ENCODE assay signal across 8 cellular contexts in the genomic region with DNA sequence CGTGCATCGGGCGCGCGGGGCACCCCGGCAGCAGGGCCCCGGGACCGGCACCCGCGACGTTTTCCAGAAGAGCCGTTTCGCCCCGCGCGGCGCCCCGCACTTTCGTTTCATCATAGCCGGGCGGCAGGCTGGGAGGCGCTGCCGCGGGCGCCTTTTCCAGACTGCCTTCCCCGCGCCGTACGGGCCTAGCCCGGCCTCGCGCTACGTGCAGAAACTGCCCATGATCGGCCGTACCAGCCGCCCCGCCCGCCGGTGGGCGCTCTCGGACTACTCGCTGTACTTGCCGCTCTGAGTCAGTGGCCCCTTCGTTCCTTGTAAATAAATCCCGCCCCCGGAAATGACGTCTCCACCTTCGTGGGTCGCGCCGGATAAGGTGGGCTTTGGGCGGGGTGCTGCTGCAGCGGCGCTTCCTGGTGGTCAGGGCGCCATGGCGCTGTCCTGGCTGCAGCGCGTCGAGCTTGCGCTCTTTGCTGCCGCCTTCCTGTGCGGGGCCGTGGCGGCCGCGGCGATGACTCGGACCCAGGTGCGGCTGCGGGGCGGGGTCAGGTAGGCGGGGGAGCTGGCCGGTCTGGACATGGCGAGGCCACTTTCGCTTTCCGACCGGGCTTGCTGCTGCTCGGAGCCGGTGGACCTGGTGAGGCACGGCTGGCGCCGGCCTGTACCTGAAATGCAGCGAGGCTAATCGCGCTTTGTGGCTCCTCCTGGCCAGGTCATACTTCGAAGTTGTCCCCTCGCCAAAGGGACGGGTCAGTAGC. TPM values are rescaled to one million over a fixed set of nuclear protein-coding genes. Genes with fewer than 3 reads are reported as not detected.
A peak's percentile ranks its signal among the peaks of the same experiment; 100 is the strongest.
DNase-seq lines count a peak whose midpoint lies in the region; ATAC-seq, FAIRE-seq and TF ChIP-seq lines count a peak whose summit lies in the region.

A gene with protein sequence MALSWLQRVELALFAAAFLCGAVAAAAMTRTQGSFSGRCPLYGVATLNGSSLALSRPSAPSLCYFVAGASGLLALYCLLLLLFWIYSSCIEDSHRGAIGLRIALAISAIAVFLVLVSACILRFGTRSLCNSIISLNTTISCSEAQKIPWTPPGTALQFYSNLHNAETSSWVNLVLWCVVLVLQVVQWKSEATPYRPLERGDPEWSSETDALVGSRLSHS (plus strand): TSS at position 398 of the 755 bp plus-strand sequence. CDS start 30 bp downstream, at position 428.

- peaks cover 31% of the 10 kb centered on the region for H3K79me2 ChIP-seq in HepG2 (ENCODE audit: insufficient read depth, low read length)

- H3K27ac Mint-ChIP-seq in activated CD4-positive, alpha-beta T cell treated with anti-CD3 and anti-CD28 coated beads, Interleukin-2, amount 10 ng/mL, durations not matched to agents 7 days and 5 days: peak within 1 kb of the TSS; percentile 97

- ATAC-seq in HG03460 (IDR thresholded peaks at IDR 0.05; ENCODE audit: unreplicated experiment) (peak; percentile 63), HepG2 (peak; percentile 77)

- H3K9me3 ChIP-seq in BLaER1 treated with 17β-estradiol and CSF1 and Interleukin-3, amounts not matched to agents 10 nM and 100 nM (replicated peaks in 1 of 11): no peaks in the 10 kb centered on the region
- H3K9me3 ChIP-seq in HepG2 (ENCODE audit: low read length): no peaks in the 10 kb centered on the region

- CTCF ChIA-PET in activated CD4-positive, alpha-beta T cell treated with anti-CD3 and anti-CD28 coated beads, Interleukin-2, amount 10 ng/mL, durations not matched to agents 7 days and 5 days (lab: Charles Lee): interaction anchor here (0.6 to 9.0 kb wide), 62 partner anchors 9 to 952 kb away, joined by 3 to 170 read pairs (median 5); a partner anchor contains a TSS
- CTCF ChIA-PET in HepG2 (lab: Yijun Ruan, JAX; ENCODE audit: low intra/inter-chr PET ratio, low total read pairs): interaction anchor here (0.6 to 2.6 kb wide), 3 partner anchors 54 to 84 kb away, joined by 3 to 25 read pairs (median 13); no protein-coding TSS in a partner anchor

- intact Hi-C loops in HepG2 (cut with micrococcal nuclease; ENCODE audit: unreplicated experiment): loop anchor here (2.0 kb wide), 5 partner anchors 18 to 94 kb away; a partner anchor contains a TSS

- H3K4me3 Mint-ChIP-seq in activated CD4-positive, alpha-beta T cell treated with anti-CD3 and anti-CD28 coated beads, Interleukin-2, amount 10 ng/mL, durations not matched to agents 7 days and 5 days: peak within 1 kb of the TSS; percentile 95

- in situ Hi-C loops in HepG2 (cut with HindIII; ENCODE audit: extremely low pct_ligation_motif_present, low pct_unique_long_range_greater_than_20kb): loop anchor here (5.0 kb wide), 2 partner anchors 45 to 90 kb away; a partner anchor contains a TSS

- H3K27me3 Mint-ChIP-seq in activated CD4-positive, alpha-beta T cell treated with anti-CD3 and anti-CD28 coated beads, Interleukin-2, amount 10 ng/mL, durations not matched to agents 7 days and 5 days: no peaks in the 10 kb centered on the region

- TF ChIP-seq RAD21 in HepG2 (CRISPR knock-in tag; IDR thresholded peaks at IDR 0.05): no peak

- peak within 1 kb of the TSS; percentile 83 to 99 (median 95) for H3K4me3 ChIP-seq in BLaER1 treated with 17β-estradiol and CSF1 and Interleukin-3, amounts not matched to agents 10 nM and 100 nM
- H3K4me3 ChIP-seq in HepG2 (replicated peaks in 1 of 3; ENCODE audit: insufficient read depth in 1 of 3, low read depth in 2 of 3, low read length in 3 of 3): peak within 1 kb of the TSS; percentile 65 to 88 (median 81)

- TF ChIP-seq CTCF in HepG2 (CRISPR knock-in tag; IDR thresholded peaks at IDR 0.05): peak; percentile 79

- no peaks in the 10 kb centered on the region for H3K9me3 Mint-ChIP-seq in activated CD4-positive, alpha-beta T cell treated with anti-CD3 and anti-CD28 coated beads, Interleukin-2, amount 10 ng/mL, durations not matched to agents 7 days and 5 days

- H3K36me3 ChIP-seq in BLaER1 treated with 17β-estradiol and CSF1 and Interleukin-3, amounts not matched to agents 10 nM and 100 nM: peaks cover 27 to 68% (median 58%) of the 10 kb centered on the region in 11 experiments
- peaks cover 10 to 24% of the 10 kb centered on the region in 2 experiments for H3K36me3 ChIP-seq in HepG2 (replicated peaks in 1 of 2; ENCODE audit: control insufficient read depth in 1 of 2, insufficient read depth in 2 of 2, low read length in 2 of 2)

- POLR2A ChIA-PET in activated CD4-positive, alpha-beta T cell treated with anti-CD3 and anti-CD28 coated beads, Interleukin-2, amount 10 ng/mL, durations not matched to agents 7 days and 5 days (lab: Charles Lee): interaction anchor here (1.6 to 2.5 kb wide), 2 partner anchors 33 to 54 kb away, joined by 6 to 24 read pairs; a partner anchor contains a TSS
- POLR2A ChIA-PET in HepG2 (lab: Yijun Ruan, JAX): interaction anchor here (0.7 to 9.1 kb wide), 28 partner anchors 10 to 196 kb away, joined by 3 to 201 read pairs (median 5); a partner anchor contains a TSS

- FAIRE-seq in HepG2 (lab: Jason Lieb, UNC): peak; percentile 64

- H3K27me3 ChIP-seq in BLaER1 treated with 17β-estradiol and CSF1 and Interleukin-3, amounts not matched to agents 10 nM and 100 nM: no peaks in the 10 kb centered on the region
- no peaks in the 10 kb centered on the region; a peak in 1 of 5 replicates for H3K27me3 ChIP-seq in HepG2 (ENCODE audit: control insufficient read depth in 1 of 2, insufficient read depth in 2 of 2, low read length in 2 of 2)

- peaks cover 0 to 43% (median 22%) of the 10 kb centered on the region in 11 experiments; a peak in 14 of 22 replicates for H4K20me1 ChIP-seq in BLaER1 treated with 17β-estradiol and CSF1 and Interleukin-3, amounts not matched to agents 10 nM and 100 nM
- no peaks in the 10 kb centered on the region for H4K20me1 ChIP-seq in HepG2 (ENCODE audit: insufficient read depth, low read length)

- peak within 1 kb of the TSS; percentile 83 to 96 (median 92) for H3K27ac ChIP-seq in BLaER1 treated with 17β-estradiol and CSF1 and Interleukin-3, amounts not matched to agents 10 nM and 100 nM
- H3K27ac ChIP-seq in HepG2 (ENCODE audit: extremely low read length, insufficient read depth, low read length): peak within 1 kb of the TSS; percentile 79

- peak; percentile 88 for DNase-seq in GM19240 (ENCODE audit: insufficient read length, low spot score)
- DNase-seq in NCI-H526 treated with DMSO at 0.1 percent for 48 hours (lab: John Stamatoyannopoulos, UW): peak; percentile 94
- peak; percentile 99 for DNase-seq in activated CD4-positive, alpha-beta T cell treated with anti-CD3 and anti-CD28 coated beads, Interleukin-2, amount 10 ng/mL, durations not matched to agents 7 days and 5 days
- peak; percentile 98 for DNase-seq in dedifferentiated amniotic fluid mesenchymal stem cell (ENCODE audit: extremely low spot score)
- peak; percentile 96 for DNase-seq in HepG2 (ENCODE audit: low spot score)
- peak; percentile 97 for DNase-seq in stimulated activated CD4-positive, alpha-beta T cell treated with anti-CD3 and anti-CD28 coated beads, Interleukin-4, amount 100 ng/mL, for 1 hour

- peak; percentile 91 to 98 for TF ChIP-seq POLR2A in HepG2 (IDR thresholded peaks at IDR 0.05; ENCODE audit: insufficient read depth in 1 of 2, low read depth in 2 of 2, low read length in 2 of 2)

- no TSS peak for BruUV-seq in HepG2 (replicated peaks; lab: Mats Ljungman, UMichigan)

- peak within 1 kb of the TSS; percentile 77 to 98 (median 95) for H3K4me2 ChIP-seq in BLaER1 treated with 17β-estradiol and CSF1 and Interleukin-3, amounts not matched to agents 10 nM and 100 nM
- H3K4me2 ChIP-seq in HepG2 (ENCODE audit: low read depth, low read length): peak within 1 kb of the TSS; percentile 67

- peaks cover 40 to 46% (median 44%) of the 10 kb centered on the region in 10 experiments for H3K4me1 ChIP-seq in BLaER1 treated with 17β-estradiol and CSF1 and Interleukin-3, amounts not matched to agents 10 nM and 100 nM
- H3K4me1 ChIP-seq in HepG2 (ENCODE audit: insufficient read depth, low read length): peaks cover 45% of the 10 kb centered on the region

- peaks cover 46% of the 10 kb centered on the region for H3K36me3 Mint-ChIP-seq in activated CD4-positive, alpha-beta T cell treated with anti-CD3 and anti-CD28 coated beads, Interleukin-2, amount 10 ng/mL, durations not matched to agents 7 days and 5 days (ENCODE audit: low read depth)

- H3K4me1 Mint-ChIP-seq in activated CD4-positive, alpha-beta T cell treated with anti-CD3 and anti-CD28 coated beads, Interleukin-2, amount 10 ng/mL, durations not matched to agents 7 days and 5 days: peaks cover 46% of the 10 kb centered on the region

- H3K9ac ChIP-seq in BLaER1 treated with 17β-estradiol and CSF1 and Interleukin-3, amounts not matched to agents 10 nM and 100 nM: peak within 1 kb of the TSS; percentile 86 to 97 (median 95)
- H3K9ac ChIP-seq in HepG2 (ENCODE audit: insufficient read depth, low read depth, low read length): peak within 1 kb of the TSS; percentile 89

- TF ChIP-seq EP300 in HepG2 (IDR thresholded peaks at IDR 0.05; ENCODE audit: low read depth in 2 of 2, low read length in 2 of 2) (no peak; a peak in 1 of 4 replicates), HepG2 (CRISPR knock-in tag; IDR thresholded peaks at IDR 0.05; ENCODE audit: borderline replicate concordance) (0 out of 2 replicates have a peak, but pooled peaks have one; percentile 21)

- no peak within 1 kb of the TSS for H2AFZ ChIP-seq in HepG2 (ENCODE audit: low read length)

- WGBS in HepG2 (ENCODE audit: low lambda C conversion rate): 0% methylated on average over 3 of the region's 88 CpGs

RNA-seq across cellular contexts. Expression of the gene that starts here (rescaled TPM):
- 10 to 100 TPM; 46.8 to 55.9 TPM for total RNA-seq in activated CD4-positive, alpha-beta T cell treated with anti-CD3 and anti-CD28 coated beads, Interleukin-2, amount 10 ng/mL, durations not matched to agents 7 days and 5 days
- 11.4 and 24.8 TPM in 2 replicates for total RNA-seq in HepG2 (2016; rRNA removed; fragmentation: Illumina TruSeq; extraction: Trizol)
- total RNA-seq in HepG2 (2016; cell fraction: cytosol; rRNA removed; fragmentation: Illumina TruSeq; extraction: Trizol; ENCODE audit: low read depth): 9.2 and 13.4 TPM in 2 replicates
- 11.0 and 23.7 TPM in 2 replicates for total RNA-seq in HepG2 (2016; cell fraction: insoluble cytoplasmic fraction; rRNA removed; fragmentation: Illumina TruSeq; extraction: Trizol)
- 12.0 and 14.6 TPM in 2 replicates for total RNA-seq in HepG2 (2016; cell fraction: membrane; rRNA removed; fragmentation: Illumina TruSeq; extraction: Trizol)
- total RNA-seq in HepG2 (2016; cell fraction: nucleus; rRNA removed; fragmentation: Illumina TruSeq; extraction: Trizol): 18.4 and 20.2 TPM in 2 replicates
- 25.7 and 31.5 TPM in 2 replicates for polyA plus RNA-seq in HepG2 (2011; rRNA removed)
- polyA plus RNA-seq in HepG2 (2011; cell fraction: cytosol; rRNA removed): 35.5 and 41.1 TPM in 2 replicates
- polyA plus RNA-seq in HepG2 (2011; cell fraction: nucleus; rRNA removed): 16.2 and 27.4 TPM in 2 replicates
- 26.1 and 27.4 TPM in 2 replicates for polyA plus RNA-seq in HepG2 (2012)
- polyA plus RNA-seq in HepG2 (2016; cell fraction: cytosol; fragmentation: Illumina TruSeq; extraction: Trizol; ENCODE audit: low read depth): 12.6 and 19.7 TPM in 2 replicates
- polyA plus RNA-seq in HepG2 (2016; cell fraction: insoluble cytoplasmic fraction; fragmentation: Illumina TruSeq; extraction: Trizol; ENCODE audit: low read depth): 15.3 and 17.5 TPM in 2 replicates
- 18.5 and 20.7 TPM in 2 replicates for polyA plus RNA-seq in HepG2 (2016; cell fraction: membrane; fragmentation: Illumina TruSeq; extraction: Trizol; ENCODE audit: low read depth)
- polyA plus RNA-seq in HepG2 (2016; cell fraction: nucleus; fragmentation: Illumina TruSeq; extraction: Trizol; ENCODE audit: insufficient read depth, low read depth): 41.2 and 41.7 TPM in 2 replicates
- polyA minus RNA-seq in HepG2 (2011; rRNA and poly(A)+ RNA removed; ENCODE audit: low replicate concordance): 58.2 and 80.5 TPM in 2 replicates
- 20.0 and 25.1 TPM in 2 replicates for polyA minus RNA-seq in HepG2 (2011; cell fraction: cytosol; rRNA and poly(A)+ RNA removed)
- polyA minus RNA-seq in HepG2 (2011; cell fraction: nucleus; rRNA and poly(A)+ RNA removed): 14.4 and 22.0 TPM in 2 replicates

Comparison
In these comparisons a context has a peak if more than half of its experiments do, and no peak if none do; other contexts are left out.
1. Peak in every context shown above with its lines: DNase-seq, ATAC-seq, H3K4me3 ChIP-seq and H3K27ac ChIP-seq.